ENCODE assay signal across 10 cellular contexts in the genomic region with DNA sequence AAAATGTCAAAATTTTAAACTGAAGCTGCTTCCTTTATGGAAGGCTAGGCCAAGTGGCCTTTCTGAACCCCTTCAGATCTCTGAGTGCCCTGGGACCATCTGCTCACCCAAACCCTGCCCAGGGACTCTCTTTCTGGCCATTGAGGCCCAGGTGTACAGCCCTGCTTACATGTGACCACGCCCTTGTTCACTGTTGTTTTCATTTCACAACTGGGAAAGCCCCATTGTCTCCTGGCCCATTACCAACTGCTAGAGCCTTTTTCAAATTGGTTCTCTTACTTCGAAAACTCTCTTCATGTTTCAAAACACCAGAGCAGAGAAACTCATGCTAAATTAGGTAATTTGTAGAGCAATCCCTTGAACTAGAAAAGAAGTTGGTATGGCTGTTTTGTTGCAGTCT.
DNase-seq lines count a peak whose midpoint lies in the region; ATAC-seq and TF ChIP-seq lines count a peak whose summit lies in the region.
"Had no signal": no experiment of that assay in that cellular context is flagged by ENCODE, and none has a peak within 500 bp of the region (broad histone marks: within the 10 kb centered on the region; RNA-seq: fewer than 3 reads in every experiment).

No MANE protein-coding gene starts in this region.

- H3K9me3 Mint-ChIP-seq in activated CD8-positive, alpha-beta T cell treated with anti-CD3 and anti-CD28 coated beads for 36 hours, result no peaks in the 10 kb centered on the region
- H3K9me3 Mint-ChIP-seq in activated CD8-positive, alpha-beta T cell treated with anti-CD3 and anti-CD28 coated beads, Interleukin-2, amount 10 ng/mL, durations not matched to agents 7 days and 5 days (ENCODE audit: insufficient read depth), result no peaks in the 10 kb centered on the region
- H3K9me3 Mint-ChIP-seq in neural progenitor cell, result no peaks in the 10 kb centered on the region
- H3K9me3 Mint-ChIP-seq: stimulated activated naive CD8-positive, alpha-beta T cell treated with anti-CD3 and anti-CD28 coated beads, Interleukin-15, Interleukin-2, amounts not matched to agents 100 ng/mL and 50 ng/mL, for 24 hours had no signal

- H3K4me1 ChIP-seq in neural progenitor cell, result peaks cover 11% of the 10 kb centered on the region

- no peaks in the 10 kb centered on the region for H3K36me3 ChIP-seq in neural progenitor cell

- TF ChIP-seq CTCF in activated CD8-positive, alpha-beta T cell treated with anti-CD3 and anti-CD28 coated beads for 36 hours (IDR thresholded peaks at IDR 0.05), result no peak
- TF ChIP-seq CTCF in RWPE1 (conservative IDR thresholded peaks at IDR 0.05; ENCODE audit: low read depth) (no peak), neural progenitor cell (IDR thresholded peaks at IDR 0.05) (no peak)

- peak overlapping the region; percentile 35; the same call in 1 of the 2 replicates for H3K27ac ChIP-seq in RWPE1
- no peak overlapping the region for H3K27ac ChIP-seq in neural progenitor cell

- no peak overlapping the region for H3K4me3 ChIP-seq in neural progenitor cell

- H3K36me3 Mint-ChIP-seq in activated CD8-positive, alpha-beta T cell treated with anti-CD3 and anti-CD28 coated beads for 36 hours (ENCODE audit: low read depth), result no peaks in the 10 kb centered on the region
- H3K36me3 Mint-ChIP-seq in activated CD8-positive, alpha-beta T cell treated with anti-CD3 and anti-CD28 coated beads, Interleukin-2, amount 10 ng/mL, durations not matched to agents 7 days and 5 days (ENCODE audit: low read depth), result no peaks in the 10 kb centered on the region
- no peaks in the 10 kb centered on the region for H3K36me3 Mint-ChIP-seq in neural progenitor cell

- no peak overlapping the region for H3K4me2 ChIP-seq in neural progenitor cell

- no peak overlapping the region for H3K9ac ChIP-seq in neural progenitor cell

- intact Hi-C loops in activated CD8-positive, alpha-beta T cell treated with anti-CD3 and anti-CD28 coated beads for 36 hours (cut with micrococcal nuclease), result no loop called here
- intact Hi-C loops in sciatic nerve (cut with DNase I), result no loop called here

- no peaks in the 10 kb centered on the region for H3K27me3 Mint-ChIP-seq in activated CD8-positive, alpha-beta T cell treated with anti-CD3 and anti-CD28 coated beads for 36 hours
- no peaks in the 10 kb centered on the region for H3K27me3 Mint-ChIP-seq in activated CD8-positive, alpha-beta T cell treated with anti-CD3 and anti-CD28 coated beads, Interleukin-2, amount 10 ng/mL, durations not matched to agents 7 days and 5 days (ENCODE audit: low read depth)
- H3K27me3 Mint-ChIP-seq in neural progenitor cell (ENCODE audit: insufficient read depth, low read depth), result no peaks in the 10 kb centered on the region
- H3K27me3 Mint-ChIP-seq: stimulated activated naive CD8-positive, alpha-beta T cell treated with anti-CD3 and anti-CD28 coated beads, Interleukin-15, Interleukin-2, amounts not matched to agents 100 ng/mL and 50 ng/mL, for 24 hours had no signal

- H4K20me1 ChIP-seq in neural progenitor cell (ENCODE audit: low read depth), result no peaks in the 10 kb centered on the region

- POLR2A ChIA-PET in activated CD8-positive, alpha-beta T cell treated with anti-CD3 and anti-CD28 coated beads for 36 hours (lab: Charles Lee), result no interaction called here
- POLR2A ChIA-PET in activated CD8-positive, alpha-beta T cell treated with anti-CD3 and anti-CD28 coated beads, Interleukin-2, amount 10 ng/mL, durations not matched to agents 7 days and 5 days (lab: Charles Lee), result no interaction called here
- POLR2A ChIA-PET in RWPE1 (lab: Yijun Ruan, JAX; ENCODE audit: low non-redundant PET), result no interaction called here

- no peaks in the 10 kb centered on the region for H3F3A ChIP-seq in neural progenitor cell (ENCODE audit: low read depth)

- ATAC-seq in activated CD8-positive, alpha-beta T cell treated with anti-CD3 and anti-CD28 coated beads for 36 hours, result peak; percentile 42
- no peak for ATAC-seq in activated CD8-positive, alpha-beta T cell treated with anti-CD3 and anti-CD28 coated beads, Interleukin-2, amount 10 ng/mL, durations not matched to agents 7 days and 5 days
- ATAC-seq in HG02678 (IDR thresholded peaks at IDR 0.05; ENCODE audit: unreplicated experiment) (peak; percentile 84), sciatic nerve (peak; percentile 53), HG03135 (IDR thresholded peaks at IDR 0.05; ENCODE audit: unreplicated experiment) (no peak)

- peaks cover 8% of the 10 kb centered on the region for H3K4me1 Mint-ChIP-seq in activated CD8-positive, alpha-beta T cell treated with anti-CD3 and anti-CD28 coated beads for 36 hours (ENCODE audit: low read depth)
- H3K4me1 Mint-ChIP-seq in activated CD8-positive, alpha-beta T cell treated with anti-CD3 and anti-CD28 coated beads, Interleukin-2, amount 10 ng/mL, durations not matched to agents 7 days and 5 days (ENCODE audit: low read depth), result no peaks in the 10 kb centered on the region
- peaks cover 2% of the 10 kb centered on the region for H3K4me1 Mint-ChIP-seq in neural progenitor cell

- no peak overlapping the region for H3K27ac Mint-ChIP-seq in activated CD8-positive, alpha-beta T cell treated with anti-CD3 and anti-CD28 coated beads for 36 hours
- H3K27ac Mint-ChIP-seq in activated CD8-positive, alpha-beta T cell treated with anti-CD3 and anti-CD28 coated beads, Interleukin-2, amount 10 ng/mL, durations not matched to agents 7 days and 5 days, result no peak overlapping the region
- H3K27ac Mint-ChIP-seq in neural progenitor cell, result no peak overlapping the region
- H3K27ac Mint-ChIP-seq: stimulated activated naive CD8-positive, alpha-beta T cell treated with anti-CD3 and anti-CD28 coated beads, Interleukin-15, Interleukin-2, amounts not matched to agents 100 ng/mL and 50 ng/mL, for 24 hours had no signal

- H3K9me3 ChIP-seq in neural progenitor cell (ENCODE audit: low read depth), result no peaks in the 10 kb centered on the region

- no peak overlapping the region for H2AFZ ChIP-seq in neural progenitor cell (replicated peaks)

- no peaks in the 10 kb centered on the region for H3K27me3 ChIP-seq in neural progenitor cell

- no peaks in the 10 kb centered on the region for H3K79me2 ChIP-seq in neural progenitor cell (ENCODE audit: low read depth)

- no peak overlapping the region for H3K4me3 Mint-ChIP-seq in activated CD8-positive, alpha-beta T cell treated with anti-CD3 and anti-CD28 coated beads for 36 hours
- no peak overlapping the region for H3K4me3 Mint-ChIP-seq in activated CD8-positive, alpha-beta T cell treated with anti-CD3 and anti-CD28 coated beads, Interleukin-2, amount 10 ng/mL, durations not matched to agents 7 days and 5 days
- no peak overlapping the region for H3K4me3 Mint-ChIP-seq in neural progenitor cell
- H3K4me3 Mint-ChIP-seq: stimulated activated naive CD8-positive, alpha-beta T cell treated with anti-CD3 and anti-CD28 coated beads, Interleukin-15, Interleukin-2, amounts not matched to agents 100 ng/mL and 50 ng/mL, for 24 hours had no signal

- peak; percentile 2 for DNase-seq in activated CD8-positive, alpha-beta T cell treated with anti-CD3 and anti-CD28 coated beads for 36 hours
- no peak for DNase-seq in activated CD8-positive, alpha-beta T cell treated with anti-CD3 and anti-CD28 coated beads, Interleukin-2, amount 10 ng/mL, durations not matched to agents 7 days and 5 days
- peak; percentile 11 for DNase-seq in RWPE1 (ENCODE audit: low spot score)
- DNase-seq in sciatic nerve (ENCODE audit: low spot score), result no peak
- DNase-seq in neural progenitor cell (ENCODE audit: low spot score), result no peak
- DNase-seq in activated CD8-positive, alpha-beta memory T cell treated with anti-CD3 and anti-CD28 coated beads for 24 hours, result no peak
- DNase-seq: kidney had no signal

- CTCF ChIA-PET in activated CD8-positive, alpha-beta T cell treated with anti-CD3 and anti-CD28 coated beads for 36 hours (lab: Charles Lee), result interaction anchor here (0.6 kb wide), 1 partner anchor 14 kb away, joined by 3 read pairs; no protein-coding TSS in a partner anchor
- CTCF ChIA-PET in activated CD8-positive, alpha-beta T cell treated with anti-CD3 and anti-CD28 coated beads, Interleukin-2, amount 10 ng/mL, durations not matched to agents 7 days and 5 days (lab: Charles Lee), result no interaction called here
- CTCF ChIA-PET in RWPE1 (lab: Yijun Ruan, JAX), result no interaction called here

Comparison
In these comparisons a context has a peak if more than half of its experiments do, and no peak if none do; other contexts are left out.
1. ATAC-seq: peak in activated CD8-positive, alpha-beta T cell treated with anti-CD3 and anti-CD28 coated beads for 36 hours (single experiment), HG02678 (single experiment) and sciatic nerve (single experiment); none in activated CD8-positive, alpha-beta T cell treated with anti-CD3 and anti-CD28 coated beads, Interleukin-2, amount 10 ng/mL, durations not matched to agents 7 days and 5 days (single experiment) and HG03135 (single experiment).
2. DNase-seq: peak in activated CD8-positive, alpha-beta T cell treated with anti-CD3 and anti-CD28 coated beads for 36 hours (single experiment) and RWPE1 (single experiment); none in activated CD8-positive, alpha-beta T cell treated with anti-CD3 and anti-CD28 coated beads, Interleukin-2, amount 10 ng/mL, durations not matched to agents 7 days and 5 days (single experiment), sciatic nerve (single experiment), neural progenitor cell (single experiment) and activated CD8-positive, alpha-beta memory T cell treated with anti-CD3 and anti-CD28 coated beads for 24 hours (single experiment).